In the genomic region with DNA sequence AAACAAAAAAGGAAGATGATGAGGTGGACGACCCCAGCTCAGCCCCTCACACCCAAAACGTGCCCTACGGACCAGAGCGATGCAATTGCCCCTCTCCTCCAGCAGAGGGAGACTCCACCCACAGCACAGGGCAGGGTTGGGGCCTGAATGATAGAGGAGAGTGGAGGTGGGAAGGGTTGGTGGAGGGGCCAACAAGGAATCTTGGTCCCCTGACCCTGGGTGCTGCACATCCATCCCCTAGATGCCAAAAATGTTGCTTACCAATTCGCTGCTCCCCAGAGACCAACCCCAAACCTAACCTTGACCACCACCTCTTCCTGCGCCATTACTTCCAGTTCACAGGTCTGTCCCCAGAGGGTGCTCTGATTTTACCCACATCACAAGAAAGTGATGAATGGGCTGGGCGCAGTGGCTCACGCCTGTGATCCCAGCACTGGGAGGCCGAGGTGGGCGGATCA, we compare ENCODE assay signal across 8 cellular contexts. TPM values are rescaled to one million over a fixed set of nuclear protein-coding genes. Genes with fewer than 3 reads are reported as not detected.
DNase-seq lines count a peak whose midpoint lies in the region; FAIRE-seq and TF ChIP-seq lines count a peak whose summit lies in the region.
"Had no signal": no experiment of that assay in that cellular context is flagged by ENCODE, and none has a peak within 500 bp of the region (broad histone marks: within the 10 kb centered on the region; RNA-seq: fewer than 3 reads in every experiment).

No MANE protein-coding gene starts in this region.

- in situ Hi-C loops in GM13976 (cut with MboI; ENCODE audit: low sequenced_read_pairs, unreplicated experiment), result no loop called here

- H3K9me3 Mint-ChIP-seq in chondrocyte (ENCODE audit: low read depth) (no peaks in the 10 kb centered on the region), mesothelial cell of epicardium (no peaks in the 10 kb centered on the region), type B pancreatic cell (no peaks in the 10 kb centered on the region)

- no peak for FAIRE-seq in RCC 7860 (lab: Jason Lieb, UNC)

- DNase-seq in GM13976 (ENCODE audit: low spot score) (peak; percentile 88), HuH-7 (ENCODE audit: low spot score) (peak; percentile 86), chondrocyte (ENCODE audit: low spot score) (no peak), mesothelial cell of epicardium (ENCODE audit: low spot score in 2 of 2, unreplicated experiment in 2 of 2) (no peak), type B pancreatic cell (ENCODE audit: extremely low spot score, unreplicated experiment) (no peak), RCC 7860 (ENCODE audit: low spot score) (no peak)
- peak; percentile 10 to 38 (median 30) for DNase-seq in activated CD4-positive, CD25-positive, alpha-beta regulatory T cell (lab: John Stamatoyannopoulos, UW)

- H3K36me3 Mint-ChIP-seq in chondrocyte (ENCODE audit: low read depth) (no peaks in the 10 kb centered on the region), mesothelial cell of epicardium (no peaks in the 10 kb centered on the region), type B pancreatic cell (no peaks in the 10 kb centered on the region)
- H3K36me3 Mint-ChIP-seq: activated naive CD8-positive, alpha-beta T cell had no signal

- H3K4me1 Mint-ChIP-seq in chondrocyte (ENCODE audit: low read depth), result no peaks in the 10 kb centered on the region
- no peaks in the 10 kb centered on the region for H3K4me1 Mint-ChIP-seq in mesothelial cell of epicardium
- no peaks in the 10 kb centered on the region for H3K4me1 Mint-ChIP-seq in type B pancreatic cell (ENCODE audit: unreplicated experiment)

- H3K27me3 Mint-ChIP-seq in chondrocyte (ENCODE audit: low read depth), result peaks cover 11% of the 10 kb centered on the region
- H3K27me3 Mint-ChIP-seq in mesothelial cell of epicardium (ENCODE audit: low read depth), result peaks cover 28% of the 10 kb centered on the region
- peaks cover 14% of the 10 kb centered on the region for H3K27me3 Mint-ChIP-seq in type B pancreatic cell
- H3K27me3 Mint-ChIP-seq: activated naive CD8-positive, alpha-beta T cell had no signal

- TF ChIP-seq CTCF in GM13976 (IDR thresholded peaks at IDR 0.05; ENCODE audit: borderline replicate concordance, control extremely low read depth, extremely low read depth, insufficient read depth, missing control alignments) (peak; percentile 98), chondrocyte (IDR thresholded peaks at IDR 0.05) (peak; percentile 86), mesothelial cell of epicardium (IDR thresholded peaks at IDR 0.05; ENCODE audit: unreplicated experiment) (peak; percentile 60), type B pancreatic cell (conservative IDR thresholded peaks at IDR 0.05) (peak; percentile 87)

- H3K4me3 Mint-ChIP-seq in chondrocyte (ENCODE audit: unreplicated experiment), result no peak overlapping the region
- H3K4me3 Mint-ChIP-seq in mesothelial cell of epicardium, result no peak overlapping the region
- H3K4me3 Mint-ChIP-seq in type B pancreatic cell, result no peak overlapping the region
- H3K4me3 Mint-ChIP-seq: activated naive CD8-positive, alpha-beta T cell had no signal

- H3K27ac Mint-ChIP-seq in chondrocyte (ENCODE audit: unreplicated experiment), result no peak overlapping the region
- no peak overlapping the region for H3K27ac Mint-ChIP-seq in mesothelial cell of epicardium
- H3K27ac Mint-ChIP-seq in type B pancreatic cell, result no peak overlapping the region
- H3K27ac Mint-ChIP-seq: activated naive CD8-positive, alpha-beta T cell had no signal

RNA-seq across cellular contexts. Expression of a gene that starts 12.9 kb away (rescaled TPM):
- total RNA-seq in chondrocyte, result 0.18 to 1.1 TPM (median 0.30 TPM) in 3 replicates
- total RNA-seq in mesothelial cell of epicardium, result 0.18 to 0.66 TPM (median 0.24 TPM) in 3 replicates
- 0.69 and 1.3 TPM in 2 replicates for total RNA-seq in type B pancreatic cell (ENCODE audit: low replicate concordance)

RNA-seq across cellular contexts. Expression of a gene that starts 14.5 kb away (rescaled TPM):
- 36.2 to 41.8 TPM (median 37.6 TPM) in 3 replicates for total RNA-seq in chondrocyte
- 33.1 to 36.5 TPM (median 33.6 TPM) in 3 replicates for total RNA-seq in mesothelial cell of epicardium
- 38.6 and 46.6 TPM in 2 replicates for total RNA-seq in type B pancreatic cell (ENCODE audit: low replicate concordance)

RNA-seq across cellular contexts. Expression of a gene that starts 14.7 kb away (rescaled TPM):
- total RNA-seq in chondrocyte (198 to 242 TPM (median 230 TPM) in 3 replicates), mesothelial cell of epicardium (133 to 136 TPM (median 135 TPM) in 3 replicates), type B pancreatic cell (ENCODE audit: low replicate concordance) (91.2 and 138 TPM in 2 replicates)

RNA-seq across cellular contexts. Expression of a gene that starts 40.6 kb away (rescaled TPM):
- total RNA-seq in chondrocyte (2.1 to 2.6 TPM (median 2.2 TPM) in 3 replicates), mesothelial cell of epicardium (4.2 to 5.2 TPM (median 4.4 TPM) in 3 replicates), type B pancreatic cell (ENCODE audit: low replicate concordance) (5.2 and 13.1 TPM in 2 replicates)

RNA-seq across cellular contexts. Expression of a gene that starts 46.5 kb away (rescaled TPM):
- total RNA-seq in chondrocyte, result 14.4 to 18.4 TPM (median 17.8 TPM) in 3 replicates
- total RNA-seq in mesothelial cell of epicardium, result 11.1 to 13.4 TPM (median 12.0 TPM) in 3 replicates
- 17.4 and 17.5 TPM in 2 replicates for total RNA-seq in type B pancreatic cell (ENCODE audit: low replicate concordance)

Comparison
In these comparisons a context has a peak if more than half of its experiments do, and no peak if none do; other contexts are left out.
1. DNase-seq: peak in GM13976 (single experiment), HuH-7 (single experiment) and activated CD4-positive, CD25-positive, alpha-beta regulatory T cell (4 of 4); none in chondrocyte (single experiment), mesothelial cell of epicardium (0 of 2), type B pancreatic cell (single experiment) and RCC 7860 (single experiment).
2. Peak in every context shown above with its lines, with median percentiles within 50 percentile points of each other: CTCF ChIP-seq.